17 cellular contexts compared by ENCODE assay signal in the genomic region with DNA sequence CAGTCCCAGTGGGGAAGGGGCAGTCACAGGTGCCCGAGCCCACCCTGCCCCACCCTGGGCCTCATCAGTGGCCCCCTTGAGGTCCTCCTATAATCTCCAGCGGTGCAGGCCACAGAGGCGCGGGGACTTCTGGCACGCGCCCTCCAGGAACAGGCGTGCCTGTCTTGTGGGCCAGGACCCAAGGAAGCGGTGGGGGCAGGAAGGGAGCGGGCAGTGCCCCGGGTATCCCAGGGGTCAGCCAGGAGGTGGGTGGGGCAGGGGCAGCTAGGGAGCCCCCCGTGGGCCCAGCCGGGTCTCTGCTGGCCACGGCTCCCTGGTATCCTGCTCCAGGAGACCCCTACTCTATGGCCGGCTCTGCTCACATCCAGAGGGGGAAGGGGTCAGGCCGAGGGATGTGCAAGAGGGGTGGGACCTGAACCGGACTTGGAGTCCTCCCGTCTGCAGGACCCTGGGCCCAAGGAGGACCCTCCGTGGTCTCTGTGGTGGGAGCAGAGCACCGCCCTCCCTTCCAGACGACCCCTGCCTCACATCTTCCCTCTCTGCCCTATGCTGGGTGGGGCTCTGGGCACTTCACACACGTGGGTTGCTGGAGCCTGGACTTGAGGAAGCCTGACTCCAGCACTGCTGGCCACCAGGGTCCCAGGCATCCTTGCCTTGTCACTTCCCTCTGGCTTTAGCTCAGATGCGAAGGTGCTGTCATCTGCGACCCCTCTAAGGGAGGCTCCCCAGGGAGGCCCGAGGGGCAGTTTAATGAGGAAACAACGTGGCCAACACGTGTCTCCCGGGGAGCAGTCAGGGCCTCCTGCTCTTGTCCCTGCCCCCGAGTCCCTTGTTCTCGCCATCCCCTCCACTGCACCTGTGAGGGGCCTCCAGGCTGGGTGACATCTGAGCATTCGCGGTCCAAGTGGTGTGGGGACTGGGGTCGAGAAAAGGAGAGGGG. TPM values are rescaled to one million over a fixed set of nuclear protein-coding genes. Genes with fewer than 3 reads are reported as not detected.
A peak's percentile ranks its signal among the peaks of the same experiment; 100 is the strongest.
DNase-seq lines count a peak whose midpoint lies in the region; ATAC-seq and TF ChIP-seq lines count a peak whose summit lies in the region.
"Had no signal": no experiment of that assay in that cellular context is flagged by ENCODE, and none has a peak within 500 bp of the region (broad histone marks: within the 10 kb centered on the region; RNA-seq: fewer than 3 reads in every experiment).

No MANE protein-coding gene starts in this region.

- no peaks in the 10 kb centered on the region for H3K79me2 ChIP-seq in neural progenitor cell (ENCODE audit: low read depth)

- H3K27ac Mint-ChIP-seq in neural progenitor cell: peak overlapping the region; percentile 87
- no peak overlapping the region for H3K27ac Mint-ChIP-seq in nephron progenitor cell

- H3K36me3 Mint-ChIP-seq in neural progenitor cell (no peaks in the 10 kb centered on the region), nephron progenitor cell (ENCODE audit: low read depth) (no peaks in the 10 kb centered on the region)

- peaks cover 48% of the 10 kb centered on the region for H3F3A ChIP-seq in neural progenitor cell (ENCODE audit: low read depth)

- H2AFZ ChIP-seq in neural progenitor cell (replicated peaks): no peak overlapping the region

- no peaks in the 10 kb centered on the region for H4K20me1 ChIP-seq in BLaER1
- H4K20me1 ChIP-seq in neural progenitor cell (ENCODE audit: low read depth): no peaks in the 10 kb centered on the region

- no peak for TF ChIP-seq CTCF in left ventricle myocardium inferior (IDR thresholded peaks at IDR 0.05; ENCODE audit: borderline replicate concordance)
- TF ChIP-seq CTCF in neural progenitor cell (IDR thresholded peaks at IDR 0.05): no peak
- TF ChIP-seq CTCF in prostate gland (IDR thresholded peaks at IDR 0.05): no peak
- no peak for TF ChIP-seq CTCF in nephron progenitor cell (IDR thresholded peaks at IDR 0.05)

- H3K4me1 Mint-ChIP-seq in neural progenitor cell (peaks cover 51% of the 10 kb centered on the region), nephron progenitor cell (peaks cover 76% of the 10 kb centered on the region)

- no peaks in the 10 kb centered on the region for H3K9me3 ChIP-seq in BLaER1
- H3K9me3 ChIP-seq in SJCRH30 (replicated peaks): no peaks in the 10 kb centered on the region
- no peaks in the 10 kb centered on the region for H3K9me3 ChIP-seq in left ventricle myocardium inferior (replicated peaks)
- no peaks in the 10 kb centered on the region for H3K9me3 ChIP-seq in neural progenitor cell (ENCODE audit: low read depth)
- H3K9me3 ChIP-seq in prostate gland: no peaks in the 10 kb centered on the region

- no peaks in the 10 kb centered on the region for H3K27me3 ChIP-seq in BLaER1
- no peaks in the 10 kb centered on the region for H3K27me3 ChIP-seq in SJCRH30
- H3K27me3 ChIP-seq in left ventricle myocardium inferior (ENCODE audit: low read depth): peaks cover 36% of the 10 kb centered on the region
- no peaks in the 10 kb centered on the region for H3K27me3 ChIP-seq in neural progenitor cell
- no peaks in the 10 kb centered on the region for H3K27me3 ChIP-seq in prostate gland (replicated peaks; ENCODE audit: insufficient read depth)

- H3K4me3 ChIP-seq in BLaER1 (no peak overlapping the region), SJCRH30 (no peak overlapping the region), left ventricle myocardium inferior (no peak overlapping the region), neural progenitor cell (no peak overlapping the region), prostate gland (no peak overlapping the region)

- H3K9ac ChIP-seq in BLaER1: 0 out of 2 replicates have a peak overlapping the region, but pooled peaks have one; percentile 10
- no peak overlapping the region for H3K9ac ChIP-seq in neural progenitor cell

- H3K4me3 Mint-ChIP-seq in neural progenitor cell (peak overlapping the region; percentile 66), nephron progenitor cell (no peak overlapping the region)

- H3K36me3 ChIP-seq in BLaER1 (no peaks in the 10 kb centered on the region), SJCRH30 (no peaks in the 10 kb centered on the region), left ventricle myocardium inferior (no peaks in the 10 kb centered on the region), neural progenitor cell (no peaks in the 10 kb centered on the region), prostate gland (no peaks in the 10 kb centered on the region)

- intact Hi-C loops in left ventricle myocardium inferior (cut with micrococcal nuclease): no loop called here
- intact Hi-C loops in prostate gland (cut with DNase I): no loop called here

- H3K4me2 ChIP-seq in BLaER1 (peak overlapping the region; percentile 76), neural progenitor cell (peak overlapping the region; percentile 70)

- H3K9me3 Mint-ChIP-seq in neural progenitor cell (peaks cover 3% of the 10 kb centered on the region), nephron progenitor cell (peaks cover 8% of the 10 kb centered on the region)

- no peak for ATAC-seq in HG03196 (IDR thresholded peaks at IDR 0.05; ENCODE audit: unreplicated experiment)
- ATAC-seq: HCT116 had no signal

- H3K27ac ChIP-seq in BLaER1: peak overlapping the region; percentile 65
- peak overlapping the region; percentile 100 for H3K27ac ChIP-seq in SJCRH30
- H3K27ac ChIP-seq in left ventricle myocardium inferior (replicated peaks): peak overlapping the region; percentile 48
- peak overlapping the region; percentile 11 for H3K27ac ChIP-seq in neural progenitor cell
- no peak overlapping the region for H3K27ac ChIP-seq in prostate gland

- WGBS in prostate gland: 68% methylated on average over 27 of the region's 32 CpGs

- no peak for TF ChIP-seq POLR2A in prostate gland (IDR thresholded peaks at IDR 0.05)

- peak in 1 of 2 experiments; percentile 56 for DNase-seq in SJCRH30
- DNase-seq in left ventricle myocardium inferior: peak; percentile 43
- no peak for DNase-seq in neural progenitor cell (ENCODE audit: low spot score)
- no peak for DNase-seq in prostate gland (ENCODE audit: low spot score)
- no peak for DNase-seq in germinal center (ENCODE audit: low spot score)
- no peak for DNase-seq in nephron progenitor cell
- DNase-seq: C1 segment of cervical spinal cord, DMS79 treated with DMSO at 0.1 percent for 48 hours, KG1, NCI-H1436 treated with DMSO at 0.1 percent for 48 hours, NCI-H2081, NCI-H748 treated with DMSO at 0.1 percent for 48 hours had no signal

- peaks cover 84% of the 10 kb centered on the region for H3K4me1 ChIP-seq in BLaER1
- H3K4me1 ChIP-seq in SJCRH30: peaks cover 61% of the 10 kb centered on the region
- peaks cover 37% of the 10 kb centered on the region for H3K4me1 ChIP-seq in left ventricle myocardium inferior
- H3K4me1 ChIP-seq in neural progenitor cell: peaks cover 60% of the 10 kb centered on the region
- peaks cover 3% of the 10 kb centered on the region for H3K4me1 ChIP-seq in prostate gland (replicated peaks)

- H3K27me3 Mint-ChIP-seq in neural progenitor cell (ENCODE audit: insufficient read depth, low read depth): peaks cover 26% of the 10 kb centered on the region
- H3K27me3 Mint-ChIP-seq in nephron progenitor cell (ENCODE audit: low read depth, poor library complexity): peaks cover 7% of the 10 kb centered on the region

RNA-seq across cellular contexts. Expression of gene GRIFIN, which starts 18.3 kb away (rescaled TPM):
- total RNA-seq in SJCRH30 (2014; rRNA removed; shearing (Covaris generic)): not detected in 2 replicates
- total RNA-seq in left ventricle myocardium inferior (not detected), neural progenitor cell (ENCODE audit: low replicate concordance) (not detected in 2 replicates), prostate gland (not detected)
- total RNA-seq: G401, NCI-H460 had no signal

RNA-seq across cellular contexts. Expression of gene LFNG, which starts 25.1 kb away (rescaled TPM):
- total RNA-seq in SJCRH30 (2014; rRNA removed; shearing (Covaris generic)): 20.3 and 25.2 TPM in 2 replicates
- 5.2 TPM for total RNA-seq in left ventricle myocardium inferior
- total RNA-seq in neural progenitor cell (ENCODE audit: low replicate concordance): 58.0 and 177 TPM in 2 replicates
- total RNA-seq in prostate gland: 10 to 100 TPM; 45.6 to 51.7 TPM

Comparison
In these comparisons a context has a peak if more than half of its experiments do, and no peak if none do; other contexts are left out.
1. H3K27ac ChIP-seq: peak in BLaER1 (single experiment), SJCRH30 (single experiment), left ventricle myocardium inferior (single experiment) and neural progenitor cell (single experiment); none in prostate gland (0 of 2).